Comparison of ENCODE assay signal across 8 cellular contexts in the genomic region with DNA sequence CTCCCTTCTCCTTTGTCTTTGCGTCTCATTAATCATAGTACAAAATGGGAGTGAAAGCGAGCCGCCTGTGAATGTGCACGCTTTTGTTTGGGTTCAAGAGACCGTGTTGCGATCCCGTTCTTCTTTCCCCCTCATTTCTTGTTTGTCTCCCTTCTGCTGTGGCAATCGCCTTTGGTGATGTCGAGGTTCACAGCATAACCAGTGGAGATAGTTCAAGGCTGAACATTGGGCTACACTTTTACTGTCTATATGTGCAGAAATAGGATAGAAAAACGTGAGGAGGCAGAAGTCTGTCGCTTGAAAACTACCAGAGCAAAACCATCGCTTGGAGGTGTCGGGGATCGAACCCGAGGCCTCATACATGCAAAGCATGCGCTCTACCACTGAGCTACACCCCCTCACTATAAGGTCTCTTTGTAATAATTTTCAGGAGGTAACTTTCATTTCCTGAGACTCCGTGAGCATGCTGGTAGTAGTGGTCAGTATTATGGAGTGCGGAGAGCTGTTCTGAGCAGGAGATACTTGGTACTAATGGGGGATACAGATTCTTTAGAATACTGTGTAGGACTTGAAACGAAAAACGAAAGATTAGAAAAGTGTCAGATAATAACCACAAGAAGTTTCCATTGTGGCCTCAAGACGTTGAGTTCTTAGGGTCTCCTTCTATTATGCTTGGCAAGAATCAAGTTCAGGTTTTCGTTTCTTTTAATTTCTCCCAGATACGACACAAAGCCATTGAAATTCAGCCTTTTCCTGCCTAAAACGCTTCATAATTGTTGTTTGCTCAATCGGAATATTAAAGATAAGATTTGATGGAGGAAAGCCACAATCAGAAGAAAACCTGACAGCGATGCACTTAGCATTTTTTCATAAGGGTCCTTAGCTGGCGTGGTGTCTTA.
A peak's percentile ranks its signal among the peaks of the same experiment; 100 is the strongest.
DNase-seq lines count a peak whose midpoint lies in the region; ATAC-seq, FAIRE-seq and TF ChIP-seq lines count a peak whose summit lies in the region.

No MANE protein-coding gene starts in this region.

- no peaks in the 10 kb centered on the region for H3K36me3 ChIP-seq in SK-N-SH (replicated peaks in 1 of 2; ENCODE audit: control insufficient read depth in 1 of 2, insufficient read depth in 2 of 2, low read length in 1 of 2)

- peaks cover 61% of the 10 kb centered on the region for H3K27me3 ChIP-seq in SK-N-SH (ENCODE audit: insufficient read depth)

- H4K20me1 ChIP-seq in SK-N-SH (ENCODE audit: insufficient read depth) = no peaks in the 10 kb centered on the region

- no peaks in the 10 kb centered on the region for H3K79me2 ChIP-seq in SK-N-SH (ENCODE audit: insufficient read depth)

- H3F3A ChIP-seq in SK-N-SH (replicated peaks; ENCODE audit: insufficient read depth) = no peaks in the 10 kb centered on the region

- no peak overlapping the region for H3K4me3 ChIP-seq in SK-N-SH (ENCODE audit: low read depth in 2 of 2, low read length in 1 of 2)

- peaks cover 0 to 5% of the 10 kb centered on the region in 2 experiments; a peak in 1 of 4 replicates for H3K4me1 ChIP-seq in SK-N-SH (ENCODE audit: control insufficient read depth in 1 of 2, insufficient read depth in 2 of 2, low read depth in 1 of 2, low read length in 1 of 2)

- POLR2A ChIA-PET in SK-N-SH (lab: Yijun Ruan, JAX) = no interaction called here

- no peak for TF ChIP-seq RAD21 in SK-N-SH (IDR thresholded peaks at IDR 0.05; ENCODE audit: low read length)

- ATAC-seq in GM18907 (IDR thresholded peaks at IDR 0.05; ENCODE audit: unreplicated experiment) (no peak), GM19452 (IDR thresholded peaks at IDR 0.05; ENCODE audit: unreplicated experiment) (no peak)

- H3K27ac ChIP-seq in SK-N-SH (ENCODE audit: low read depth in 2 of 2, low read length in 1 of 2) = no peak overlapping the region

- H3K9ac ChIP-seq in SK-N-SH = no peak overlapping the region

- no peak for TF ChIP-seq EP300 in SK-N-SH (IDR thresholded peaks at IDR 0.05; ENCODE audit: borderline replicate concordance in 1 of 2, low read depth in 1 of 2, low read length in 1 of 2)

- WGBS in SK-N-SH (ENCODE audit: low lambda C conversion rate) = 7% methylated on average over 27 of the region's 27 CpGs

- CTCF ChIA-PET in SK-N-SH (lab: Yijun Ruan, JAX) = interaction anchor here (0.8 kb wide), 1 partner anchor 20 kb away, joined by 3 read pairs; no protein-coding TSS in a partner anchor

- H2AFZ ChIP-seq in SK-N-SH (ENCODE audit: low read depth) = no peak overlapping the region

- H3K9me2 ChIP-seq in SK-N-SH = no peaks in the 10 kb centered on the region

- no peak for FAIRE-seq in D721Med (lab: Jason Lieb, UNC)

- no peaks in the 10 kb centered on the region for H3K9me3 ChIP-seq in SK-N-SH

- DNase-seq in G401 (ENCODE audit: low spot score) = peak; percentile 33
- peak; percentile 87 for DNase-seq in HS-27A (ENCODE audit: low read depth)
- no peak for DNase-seq in SK-N-SH
- DNase-seq in glomerular endothelial cell (ENCODE audit: extremely low read depth, low read depth, low spot score) = peak; percentile 33
- no peak for DNase-seq in D721Med (ENCODE audit: insufficient read length, low spot score)
- no peak for DNase-seq in T1000 (lab: John Stamatoyannopoulos, UW)

- H3K4me2 ChIP-seq in SK-N-SH = no peak overlapping the region

- TF ChIP-seq CTCF in SK-N-SH (IDR thresholded peaks at IDR 0.05) (no peak), D721Med (IDR thresholded peaks at IDR 0.05; ENCODE audit: insufficient read depth, missing control alignments) (no peak)

- in situ Hi-C loops in G401 (cut with HindIII; ENCODE audit: low sequenced_read_pairs) = no loop called here

TF ChIP-seq in SK-N-SH, 30 proteins besides CTCF, POLR2A, EP300 and RAD21:
- TF ChIP-seq TCF12 (IDR thresholded peaks at IDR 0.05) (no peak), NFIC (IDR thresholded peaks at IDR 0.05; ENCODE audit: borderline replicate concordance) (no peak), TEAD4 (IDR thresholded peaks at IDR 0.05; ENCODE audit: borderline replicate concordance, insufficient read depth) (peak; percentile 39; the same call in 1 of the 2 replicates), FOSL2 (IDR thresholded peaks at IDR 0.05; ENCODE audit: borderline replicate concordance, low read depth) (peak; percentile 22; the same call in 1 of the 2 replicates), JUND (IDR thresholded peaks at IDR 0.05) (no peak), RXRA (IDR thresholded peaks at IDR 0.05; ENCODE audit: borderline replicate concordance, low read depth) (no peak), TAF1 (IDR thresholded peaks at IDR 0.05; ENCODE audit: borderline replicate concordance, low read depth, low read length) (no peak), YY1 (IDR thresholded peaks at IDR 0.05; ENCODE audit: low read depth) (no peak)
- TF ChIP-seq, protein P1, sequence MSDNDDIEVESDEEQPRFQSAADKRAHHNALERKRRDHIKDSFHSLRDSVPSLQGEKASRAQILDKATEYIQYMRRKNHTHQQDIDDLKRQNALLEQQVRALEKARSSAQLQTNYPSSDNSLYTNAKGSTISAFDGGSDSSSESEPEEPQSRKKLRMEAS (IDR thresholded peaks at IDR 0.05; ENCODE audit: low read depth) = 0 out of 2 replicates have a peak, but pooled peaks have one; percentile 28
- TF ChIP-seq, protein P2, sequence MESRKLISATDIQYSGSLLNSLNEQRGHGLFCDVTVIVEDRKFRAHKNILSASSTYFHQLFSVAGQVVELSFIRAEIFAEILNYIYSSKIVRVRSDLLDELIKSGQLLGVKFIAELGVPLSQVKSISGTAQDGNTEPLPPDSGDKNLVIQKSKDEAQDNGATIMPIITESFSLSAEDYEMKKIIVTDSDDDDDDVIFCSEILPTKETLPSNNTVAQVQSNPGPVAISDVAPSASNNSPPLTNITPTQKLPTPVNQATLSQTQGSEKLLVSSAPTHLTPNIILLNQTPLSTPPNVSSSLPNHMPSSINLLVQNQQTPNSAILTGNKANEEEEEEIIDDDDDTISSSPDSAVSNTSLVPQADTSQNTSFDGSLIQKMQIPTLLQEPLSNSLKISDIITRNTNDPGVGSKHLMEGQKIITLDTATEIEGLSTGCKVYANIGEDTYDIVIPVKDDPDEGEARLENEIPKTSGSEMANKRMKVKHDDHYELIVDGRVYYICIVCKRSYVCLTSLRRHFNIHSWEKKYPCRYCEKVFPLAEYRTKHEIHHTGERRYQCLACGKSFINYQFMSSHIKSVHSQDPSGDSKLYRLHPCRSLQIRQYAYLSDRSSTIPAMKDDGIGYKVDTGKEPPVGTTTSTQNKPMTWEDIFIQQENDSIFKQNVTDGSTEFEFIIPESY (IDR thresholded peaks at IDR 0.05; ENCODE audit: borderline replicate concordance, low read depth) = no peak
TF ChIP-seq in SK-N-SH: peak in this region for 3.

Comparison
In these comparisons a context has a peak if more than half of its experiments do, and no peak if none do; other contexts are left out.
1. DNase-seq: peak in G401 (single experiment), HS-27A (single experiment) and glomerular endothelial cell (single experiment); none in SK-N-SH (single experiment), D721Med (single experiment) and T1000 (single experiment).